33 cellular contexts compared by ENCODE assay signal in the genomic region with DNA sequence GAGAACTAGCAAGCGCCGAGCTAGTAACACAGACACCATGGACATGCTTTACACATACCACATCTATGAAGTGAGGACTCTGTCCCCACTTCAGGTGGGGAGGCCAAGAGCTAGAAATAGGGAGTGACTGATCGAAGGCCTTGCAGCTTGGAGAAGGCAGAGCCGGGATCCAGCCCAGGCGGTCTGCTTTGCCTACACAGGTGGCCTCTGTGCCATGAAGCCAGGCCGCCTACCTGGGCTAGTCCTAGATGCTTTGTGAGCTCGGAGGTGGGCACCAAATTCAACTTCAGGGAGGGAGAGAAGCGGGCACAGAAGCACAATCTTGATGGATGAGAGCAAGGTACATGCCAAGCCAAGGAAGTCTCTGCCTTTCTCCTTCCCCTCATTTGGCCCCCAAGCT.
"Had no signal": no experiment of that assay in that cellular context is flagged by ENCODE, and none has a peak within 500 bp of the region (broad histone marks: within the 10 kb centered on the region; RNA-seq: fewer than 3 reads in every experiment).

No MANE protein-coding gene starts in this region.

- H3K4me1 Mint-ChIP-seq: activated CD4-positive, alpha-beta T cell treated with anti-CD3 and anti-CD28 coated beads for 36 hours; activated CD4-positive, alpha-beta T cell treated with anti-CD3 and anti-CD28 coated beads, Interleukin-2, amount 10 ng/mL, durations not matched to agents 24 days and 14 days; activated CD8-positive, alpha-beta memory T cell treated with anti-CD3 and anti-CD28 coated beads, Interleukin-2, amount 10 ng/mL, durations not matched to agents 7 days and 5 days; activated naive CD4-positive, alpha-beta T cell treated with anti-CD3 and anti-CD28 coated beads, Interleukin-2, amount 50 U/mL, for 24 hours; activated naive CD8-positive, alpha-beta T cell treated with anti-CD3 and anti-CD28 coated beads for 36 hours; activated naive CD8-positive, alpha-beta T cell treated with anti-CD3 and anti-CD28 coated beads, Interleukin-2, amount 50 U/mL, for 24 hours; T-helper 17 cell had no signal

- H3K4me1 ChIP-seq: body of pancreas had no signal

- H3K27ac ChIP-seq: adrenal gland, body of pancreas, esophagus squamous epithelium, gastroesophageal sphincter, WERI-Rb-1 had no signal

- H3K36me3 Mint-ChIP-seq: activated CD4-positive, alpha-beta memory T cell treated with anti-CD3 and anti-CD28 coated beads for 36 hours; activated CD8-positive, alpha-beta memory T cell treated with anti-CD3 and anti-CD28 coated beads, Interleukin-2, amount 10 ng/mL, durations not matched to agents 7 days and 5 days; activated naive CD4-positive, alpha-beta T cell treated with anti-CD3 and anti-CD28 coated beads, Interleukin-2, amount 50 U/mL, for 24 hours had no signal

- H3K9me3 Mint-ChIP-seq: activated naive CD4-positive, alpha-beta T cell treated with anti-CD3 and anti-CD28 coated beads, Interleukin-2, amount 50 U/mL, for 24 hours had no signal

- H3K36me3 ChIP-seq: adrenal gland, esophagus squamous epithelium, gastroesophageal sphincter, WERI-Rb-1 had no signal

- H3K4me3 ChIP-seq: adrenal gland, body of pancreas, esophagus squamous epithelium, gastroesophageal sphincter had no signal

- DNase-seq: activated CD4-positive, alpha-beta memory T cell treated with anti-CD3 and anti-CD28 coated beads for 36 hours; activated CD4-positive, alpha-beta T cell treated with anti-CD3 and anti-CD28 coated beads for 36 hours; activated CD4-positive, alpha-beta T cell treated with anti-CD3 and anti-CD28 coated beads, Interleukin-2, amount 10 ng/mL, durations not matched to agents 24 days and 14 days; activated CD4-positive, CD25-positive, alpha-beta regulatory T cell; activated CD4-positive, CD25-positive, alpha-beta regulatory T cell treated with anti-CD3 and anti-CD28 coated beads, Interleukin-2, amount 50 U/mL, for 72 hours; activated CD8-positive, alpha-beta memory T cell treated with anti-CD3 and anti-CD28 coated beads, Interleukin-2, amount 10 ng/mL, durations not matched to agents 7 days and 5 days; activated CD8-positive, alpha-beta memory T cell treated with anti-CD3 and anti-CD28 coated beads, Interleukin-2, amount 50 U/mL, for 4 hours; activated CD8-positive, alpha-beta T cell treated with anti-CD3 and anti-CD28 coated beads, Interleukin-2, amount 10 ng/mL, durations not matched to agents 7 days and 5 days; activated effector memory CD4-positive, alpha-beta T cell treated with anti-CD3 and anti-CD28 coated beads, Interleukin-2, amount 50 U/mL, for 16 hours; activated naive CD4-positive, alpha-beta T cell treated with anti-CD3 and anti-CD28 coated beads for 36 hours; activated naive CD8-positive, alpha-beta T cell treated with anti-CD3 and anti-CD28 coated beads for 36 hours; activated naive CD8-positive, alpha-beta T cell treated with anti-CD3 and anti-CD28 coated beads, Interleukin-2, amount 50 U/mL, for 24 hours; activated T-cell treated with anti-CD3 and anti-CD28 coated beads, Interleukin-2, amount 50 U/mL, for 1 hour; activated T-cell treated with anti-CD3 and anti-CD28 coated beads, Interleukin-2, amount 50 U/mL, for 48 hours; adrenal gland; aorta; body of pancreas; cortex of kidney; dermis blood vessel endothelial cell; effector CD4-positive, alpha-beta T cell; effector memory CD8-positive, alpha-beta T cell; erythroblast; esophagus squamous epithelium; foreskin melanocyte; T-helper 1 cell; T-helper 17 cell; T1000; WERI-Rb-1 had no signal

- H3K27me3 ChIP-seq: adrenal gland, body of pancreas, gastroesophageal sphincter had no signal

- H3K9me3 ChIP-seq: adrenal gland had no signal

- H3K27me3 Mint-ChIP-seq: activated CD4-positive, alpha-beta T cell treated with anti-CD3 and anti-CD28 coated beads, Interleukin-2, amount 10 ng/mL, durations not matched to agents 24 days and 14 days; activated naive CD4-positive, alpha-beta T cell treated with anti-CD3 and anti-CD28 coated beads, Interleukin-2, amount 50 U/mL, for 24 hours; activated naive CD8-positive, alpha-beta T cell treated with anti-CD3 and anti-CD28 coated beads for 36 hours; activated naive CD8-positive, alpha-beta T cell treated with anti-CD3 and anti-CD28 coated beads, Interleukin-2, amount 50 U/mL, for 24 hours had no signal

- H3K4me3 Mint-ChIP-seq: activated CD4-positive, alpha-beta memory T cell treated with anti-CD3 and anti-CD28 coated beads for 36 hours; activated CD4-positive, alpha-beta T cell treated with anti-CD3 and anti-CD28 coated beads for 36 hours; activated CD4-positive, alpha-beta T cell treated with anti-CD3 and anti-CD28 coated beads, Interleukin-2, amount 10 ng/mL, durations not matched to agents 24 days and 14 days; activated CD8-positive, alpha-beta memory T cell treated with anti-CD3 and anti-CD28 coated beads, Interleukin-2, amount 10 ng/mL, durations not matched to agents 7 days and 5 days; activated CD8-positive, alpha-beta T cell treated with anti-CD3 and anti-CD28 coated beads, Interleukin-2, amount 10 ng/mL, durations not matched to agents 7 days and 5 days; activated naive CD4-positive, alpha-beta T cell treated with anti-CD3 and anti-CD28 coated beads for 36 hours; activated naive CD4-positive, alpha-beta T cell treated with anti-CD3 and anti-CD28 coated beads, Interleukin-2, amount 50 U/mL, for 24 hours; activated naive CD8-positive, alpha-beta T cell treated with anti-CD3 and anti-CD28 coated beads for 36 hours; activated naive CD8-positive, alpha-beta T cell treated with anti-CD3 and anti-CD28 coated beads, Interleukin-2, amount 50 U/mL, for 24 hours; activated T-helper 1 cell treated with anti-CD3 and anti-CD28 coated beads, Interleukin-12 subunit alpha, Interleukin-12 subunit beta, Interleukin-2, Interleukin-4 antibody, amounts not matched to agents 30 ng/mL and 10 ng/mL and 1 ng/mL, durations not matched to agents 14 hours and 24 hours and 36 hours; effector memory CD8-positive, alpha-beta T cell; T-helper 17 cell; T-helper 2 cell treated with Interferon-gamma antibody and Interleukin-4, amounts not matched to agents 5 μg/mL and 100 μg/mL, for 36 hours had no signal

- ATAC-seq: activated CD4-positive, alpha-beta T cell treated with anti-CD3 and anti-CD28 coated beads for 36 hours; activated CD8-positive, alpha-beta memory T cell treated with anti-CD3 and anti-CD28 coated beads, Interleukin-2, amount 10 ng/mL, durations not matched to agents 7 days and 5 days; activated CD8-positive, alpha-beta T cell treated with anti-CD3 and anti-CD28 coated beads, Interleukin-2, amount 10 ng/mL, durations not matched to agents 7 days and 5 days; activated naive CD8-positive, alpha-beta T cell treated with anti-CD3 and anti-CD28 coated beads, Interleukin-2, amount 50 U/mL, for 24 hours; body of pancreas; effector memory CD8-positive, alpha-beta T cell; gastroesophageal sphincter; T-helper 17 cell had no signal

- H3K27ac Mint-ChIP-seq: activated CD4-positive, alpha-beta memory T cell treated with anti-CD3 and anti-CD28 coated beads for 36 hours; activated CD4-positive, alpha-beta T cell treated with anti-CD3 and anti-CD28 coated beads for 36 hours; activated CD4-positive, alpha-beta T cell treated with anti-CD3 and anti-CD28 coated beads, Interleukin-2, amount 10 ng/mL, durations not matched to agents 24 days and 14 days; activated CD8-positive, alpha-beta memory T cell treated with anti-CD3 and anti-CD28 coated beads, Interleukin-2, amount 10 ng/mL, durations not matched to agents 7 days and 5 days; activated CD8-positive, alpha-beta T cell treated with anti-CD3 and anti-CD28 coated beads, Interleukin-2, amount 10 ng/mL, durations not matched to agents 7 days and 5 days; activated naive CD4-positive, alpha-beta T cell treated with anti-CD3 and anti-CD28 coated beads, Interleukin-2, amount 50 U/mL, for 24 hours; activated naive CD8-positive, alpha-beta T cell treated with anti-CD3 and anti-CD28 coated beads for 36 hours; activated naive CD8-positive, alpha-beta T cell treated with anti-CD3 and anti-CD28 coated beads, Interleukin-2, amount 50 U/mL, for 24 hours; activated T-helper 1 cell treated with anti-CD3 and anti-CD28 coated beads, Interleukin-12 subunit alpha, Interleukin-12 subunit beta, Interleukin-2, Interleukin-4 antibody, amounts not matched to agents 30 ng/mL and 10 ng/mL and 1 ng/mL, durations not matched to agents 14 hours and 24 hours and 36 hours; activated T-helper 2 cell treated with anti-CD3 and anti-CD28 coated beads, Interferon-gamma antibody, Interleukin-2, Interleukin-4, amounts not matched to agents 10 μg/mL and 5 μg/mL and 100 μg/mL, durations not matched to agents 14 hours and 24 hours and 36 hours; T-helper 17 cell; T-helper 2 cell treated with Interferon-gamma antibody and Interleukin-4, amounts not matched to agents 5 μg/mL and 100 μg/mL, for 36 hours had no signal
